In genomic region chr1:15957221-15958090, GRCh38 we compare ENCODE assay signal across 13 cellular contexts. TPM values are rescaled to one million over a fixed set of nuclear protein-coding genes. Genes with fewer than 3 reads are reported as not detected.
DNase-seq lines count a peak whose midpoint lies in the region; ATAC-seq and TF ChIP-seq lines count a peak whose summit lies in the region.
"Had no signal": no experiment of that assay in that cellular context is flagged by ENCODE, and none has a peak within 500 bp of the region (broad histone marks: within the 10 kb centered on the region; RNA-seq: fewer than 3 reads in every experiment).

No MANE protein-coding gene starts in this region.

- H3K9me3 Mint-ChIP-seq in natural killer cell treated with Interleukin-12 subunit alpha and Interleukin-12 subunit beta and Interleukin-15 and Interleukin-18, amount 100 ng/mL, for 72 hours, result no peaks in the 10 kb centered on the region
- H3K9me3 Mint-ChIP-seq in natural killer cell, result no peaks in the 10 kb centered on the region
- H3K9me3 Mint-ChIP-seq in WTC11, result no peaks in the 10 kb centered on the region

- no peak for ATAC-seq in natural killer cell treated with Interleukin-12 subunit alpha and Interleukin-12 subunit beta and Interleukin-15 and Interleukin-18, amount 100 ng/mL, for 72 hours
- ATAC-seq in natural killer cell, result no peak
- peak; percentile 79 for ATAC-seq in WTC11
- ATAC-seq in foreskin keratinocyte, result no peak
- no peak for ATAC-seq in thoracic aorta (ENCODE audit: insufficient number of reproducible peaks, low FRiP score, low read depth)
- no peak for ATAC-seq in HG02938 (IDR thresholded peaks at IDR 0.05; ENCODE audit: unreplicated experiment)
- ATAC-seq: gastroesophageal sphincter, upper lobe of right lung had no signal

- H3K4me3 ChIP-seq in thoracic aorta (no peak overlapping the region), BE2C (ENCODE audit: low read depth, low read length) (no peak overlapping the region)
- H3K4me3 ChIP-seq: gastroesophageal sphincter, upper lobe of right lung had no signal

- DNase-seq in natural killer cell treated with Interleukin-12 subunit alpha and Interleukin-12 subunit beta and Interleukin-15 and Interleukin-18, amount 100 ng/mL, for 72 hours (ENCODE audit: low spot score), result no peak
- DNase-seq in natural killer cell (no peak), WTC11 (ENCODE audit: low spot score) (peak; percentile 72), foreskin keratinocyte (no peak), thoracic aorta (ENCODE audit: low spot score) (no peak), BE2C (no peak)
- DNase-seq in stimulated activated CD4-positive, alpha-beta T cell treated with anti-CD3 and anti-CD28 coated beads, Interleukin-4, amount 100 ng/mL, for 4 hours, result no peak
- DNase-seq: DND-41, KG1, T-helper 9 cell, upper lobe of right lung had no signal

- H3K9me3 ChIP-seq in thoracic aorta, result no peaks in the 10 kb centered on the region
- H3K9me3 ChIP-seq in BE2C, result no peaks in the 10 kb centered on the region
- H3K9me3 ChIP-seq: gastroesophageal sphincter, upper lobe of right lung had no signal

- CTCF ChIA-PET in WTC11 (lab: Charles Lee), result interaction anchor here (0.6 to 3.2 kb wide), 17 partner anchors 9 to 587 kb away, joined by 3 to 19 read pairs (median 4); partner anchors contain the start of gene ZBTB17

- H3K27me3 ChIP-seq in foreskin keratinocyte (no peaks in the 10 kb centered on the region), thoracic aorta (replicated peaks; ENCODE audit: insufficient read depth) (no peaks in the 10 kb centered on the region), BE2C (no peaks in the 10 kb centered on the region)
- H3K27me3 ChIP-seq: gastroesophageal sphincter, upper lobe of right lung had no signal

- no peak overlapping the region for H3K27ac ChIP-seq in foreskin keratinocyte
- peak overlapping the region; percentile 38 to 44 for H3K27ac ChIP-seq in thoracic aorta
- H3K27ac ChIP-seq: upper lobe of right lung had no signal

- TF ChIP-seq CTCF in natural killer cell (IDR thresholded peaks at IDR 0.05) (no peak), WTC11 (IDR thresholded peaks at IDR 0.05) (peak; percentile 63), foreskin keratinocyte (conservative IDR thresholded peaks at IDR 0.05) (peak; percentile 40), thoracic aorta (IDR thresholded peaks at IDR 0.05) (no peak), BE2C (IDR thresholded peaks at IDR 0.05; ENCODE audit: low read depth, low read length) (no peak)

- intact Hi-C loops in natural killer cell (cut with micrococcal nuclease), result no loop called here

- peaks cover 26% of the 10 kb centered on the region for H3K4me1 ChIP-seq in foreskin keratinocyte
- peaks cover 30 to 69% of the 10 kb centered on the region in 2 donors for H3K4me1 ChIP-seq in thoracic aorta (ENCODE audit: control insufficient read depth in 1 of 2, low read depth in 2 of 2)
- peaks cover 9% of the 10 kb centered on the region for H3K4me1 ChIP-seq in BE2C

- H3K4me3 Mint-ChIP-seq in natural killer cell treated with Interleukin-12 subunit alpha and Interleukin-12 subunit beta and Interleukin-15 and Interleukin-18, amount 100 ng/mL, for 72 hours, result no peak overlapping the region
- H3K4me3 Mint-ChIP-seq in natural killer cell, result no peak overlapping the region
- no peak overlapping the region for H3K4me3 Mint-ChIP-seq in WTC11

- no peaks in the 10 kb centered on the region for H3K36me3 ChIP-seq in thoracic aorta
- no peaks in the 10 kb centered on the region for H3K36me3 ChIP-seq in BE2C

- POLR2A ChIA-PET in WTC11 (lab: Charles Lee), result no interaction called here

- no peaks in the 10 kb centered on the region for H3K27me3 Mint-ChIP-seq in natural killer cell treated with Interleukin-12 subunit alpha and Interleukin-12 subunit beta and Interleukin-15 and Interleukin-18, amount 100 ng/mL, for 72 hours
- no peaks in the 10 kb centered on the region for H3K27me3 Mint-ChIP-seq in natural killer cell (ENCODE audit: low read depth in 2 of 2)
- no peaks in the 10 kb centered on the region for H3K27me3 Mint-ChIP-seq in WTC11 (ENCODE audit: low read depth)

- H3K4me1 Mint-ChIP-seq in natural killer cell treated with Interleukin-12 subunit alpha and Interleukin-12 subunit beta and Interleukin-15 and Interleukin-18, amount 100 ng/mL, for 72 hours (ENCODE audit: low read depth in 2 of 2), result peaks cover 52 to 54% of the 10 kb centered on the region in 2 donors
- H3K4me1 Mint-ChIP-seq in natural killer cell (peaks cover 31 to 46% of the 10 kb centered on the region in 2 donors), WTC11 (peaks cover 57% of the 10 kb centered on the region)

- peaks cover 13% of the 10 kb centered on the region for H3K36me3 Mint-ChIP-seq in natural killer cell treated with Interleukin-12 subunit alpha and Interleukin-12 subunit beta and Interleukin-15 and Interleukin-18, amount 100 ng/mL, for 72 hours
- H3K36me3 Mint-ChIP-seq in natural killer cell (no peaks in the 10 kb centered on the region), WTC11 (no peaks in the 10 kb centered on the region)

- peak overlapping the region; percentile 38 to 49 for H3K27ac Mint-ChIP-seq in natural killer cell treated with Interleukin-12 subunit alpha and Interleukin-12 subunit beta and Interleukin-15 and Interleukin-18, amount 100 ng/mL, for 72 hours
- H3K27ac Mint-ChIP-seq in natural killer cell (peak overlapping the region in 1 of 2 donors; percentile 12), WTC11 (peak overlapping the region; percentile 5; the same call in 1 of the 2 replicates)

TF ChIP-seq in WTC11, 78 proteins besides CTCF, POLR2A, EP300 and RAD21 (continues in another document):
- no peak for TF ChIP-seq ARID4B (CRISPR knock-in tag; IDR thresholded peaks at IDR 0.05; ENCODE audit: borderline replicate concordance)
- TF ChIP-seq MLX (CRISPR knock-in tag; IDR thresholded peaks at IDR 0.05), result no peak
- TF ChIP-seq ZNF219 (CRISPR knock-in tag; IDR thresholded peaks at IDR 0.05; ENCODE audit: borderline replicate concordance), result no peak
- TF ChIP-seq SMAD3 (CRISPR knock-in tag; IDR thresholded peaks at IDR 0.05; ENCODE audit: borderline replicate concordance), result no peak

RNA-seq across cellular contexts. Expression of gene ZBTB17, which starts 18.4 kb away (rescaled TPM):
- 100 to 1,000 TPM in 1 of 2 donors, 10 to 100 TPM in 1; 75.6 to 102 TPM for total RNA-seq in natural killer cell treated with Interleukin-12 subunit alpha and Interleukin-12 subunit beta and Interleukin-15 and Interleukin-18, amount 100 ng/mL, for 72 hours
- total RNA-seq in natural killer cell, result 100 to 1,000 TPM in 1 of 3 donors, 10 to 100 TPM in 2; 86.0 to 100 (median 86.9) TPM
- total RNA-seq in WTC11 (2021), result 27.6 to 32.0 TPM (median 27.9 TPM) in 3 replicates
- 29.7 and 29.8 TPM in 2 replicates for total RNA-seq in foreskin keratinocyte
- polyA plus RNA-seq in foreskin keratinocyte, result 22.0 and 26.5 TPM in 2 replicates
- total RNA-seq in thoracic aorta, result 10 to 100 TPM; 42.9 to 46.5 TPM
- 73.4 TPM for polyA plus RNA-seq in BE2C (2012; ENCODE audit: insufficient read depth, insufficient read length, low read depth)

RNA-seq across cellular contexts. Expression of gene SRARP, which starts 46.6 kb away (rescaled TPM):
- total RNA-seq in natural killer cell treated with Interleukin-12 subunit alpha and Interleukin-12 subunit beta and Interleukin-15 and Interleukin-18, amount 100 ng/mL, for 72 hours, result not detected
- total RNA-seq in natural killer cell (not detected), WTC11 (2021) (0.11 TPM in 1 of 3 replicates, not detected in the others), foreskin keratinocyte (not detected in 2 replicates), thoracic aorta (not detected)
- not detected in 2 replicates for polyA plus RNA-seq in foreskin keratinocyte
- not detected for polyA plus RNA-seq in BE2C (2012; ENCODE audit: insufficient read depth, insufficient read length, low read depth)
- total RNA-seq: gastroesophageal sphincter, upper lobe of right lung had no signal

Comparison
In these comparisons a context has a peak if more than half of its experiments do, and no peak if none do; other contexts are left out.
1. CTCF ChIP-seq: peak in WTC11 (single experiment) and foreskin keratinocyte (single experiment); none in natural killer cell (single experiment), thoracic aorta (single experiment) and BE2C (single experiment).